Comparison of ENCODE assay signal across 1 cellular context in genomic region chr11:46414466-46414796, GRCh38.
TF ChIP-seq lines count a peak whose summit lies in the region.

No MANE protein-coding gene starts in this region.

TF ChIP-seq in GM23338, 12 proteins besides CTCF, POLR2A, EP300 and RAD21 (continued from another document):
- TF ChIP-seq ZNF462 (CRISPR knock-in tag; IDR thresholded peaks at IDR 0.05) (no peak), NANOG (IDR thresholded peaks at IDR 0.05; ENCODE audit: borderline replicate concordance) (no peak), CREB1 (CRISPR knock-in tag; IDR thresholded peaks at IDR 0.05; ENCODE audit: low read depth) (no peak), POLR2AphosphoS5 (IDR thresholded peaks at IDR 0.05; ENCODE audit: low read depth) (no peak), EZH2phosphoT487 (IDR thresholded peaks at IDR 0.05; ENCODE audit: unreplicated experiment) (no peak), ZNF331 (CRISPR knock-in tag; IDR thresholded peaks at IDR 0.05; ENCODE audit: low read depth) (no peak), REST (IDR thresholded peaks at IDR 0.05; ENCODE audit: unreplicated experiment) (no peak), JUNB (IDR thresholded peaks at IDR 0.05; ENCODE audit: unreplicated experiment) (no peak), EZH2 (IDR thresholded peaks at IDR 0.05; ENCODE audit: low read depth, unreplicated experiment) (no peak), ZNF114 (CRISPR knock-in tag; IDR thresholded peaks at IDR 0.05) (no peak), ETS1 (IDR thresholded peaks at IDR 0.05) (no peak)
TF ChIP-seq in GM23338: peak in this region for 0.
